1 cellular context compared by ENCODE assay signal in genomic region chr17:20010099-20010863, GRCh38.
TF ChIP-seq lines count a peak whose summit lies in the region.

No MANE protein-coding gene starts in this region.

TF ChIP-seq in HEK293, 187 proteins besides CTCF, POLR2A, EP300 and RAD21 (continued from another document):
- TF ChIP-seq ZBTB26 (tag by site-specific recombination; optimal IDR thresholded peaks at IDR 0.05) (no peak), KLF8 (tag by site-specific recombination; IDR thresholded peaks at IDR 0.05) (no peak), MEIS1 (CRISPR knock-in tag; IDR thresholded peaks at IDR 0.05; ENCODE audit: borderline replicate concordance) (no peak)
